Comparison of ENCODE assay signal across 24 cellular contexts in the genomic region with DNA sequence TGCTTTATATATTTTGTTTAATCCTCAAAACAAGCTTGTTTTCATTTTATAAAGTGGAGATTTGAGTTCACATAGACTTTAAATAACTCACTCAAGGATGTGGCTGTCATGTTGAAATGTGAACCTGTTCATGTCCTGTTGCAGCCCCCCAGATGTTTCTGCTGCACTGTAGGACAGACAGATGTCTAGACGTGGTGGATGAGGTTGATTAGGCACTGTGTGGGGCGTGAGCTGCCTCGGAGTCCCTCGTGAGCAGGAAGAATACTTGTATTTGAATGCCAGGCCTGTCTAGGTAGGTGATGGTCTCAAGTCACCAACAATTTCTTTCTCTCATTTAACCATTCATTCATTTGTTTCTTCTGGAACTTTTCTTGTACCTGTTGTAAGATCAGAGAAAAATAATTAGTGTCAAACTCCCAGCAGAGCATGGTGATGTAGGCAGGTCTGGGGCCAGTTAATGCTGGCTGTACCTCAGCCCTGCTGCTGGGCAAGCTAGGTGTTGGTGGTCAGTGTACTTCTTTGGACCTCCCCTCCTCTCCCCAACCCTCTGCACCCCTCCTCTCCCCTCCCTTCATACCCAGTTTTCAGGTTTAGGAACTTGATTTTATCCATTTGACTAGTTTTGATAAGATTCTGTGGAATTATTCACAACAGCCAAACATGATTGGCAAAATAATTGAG. TPM values are rescaled to one million over a fixed set of nuclear protein-coding genes. Genes with fewer than 3 reads are reported as not detected.
A peak's percentile ranks its signal among the peaks of the same experiment; 100 is the strongest.
DNase-seq lines count a peak whose midpoint lies in the region; ATAC-seq, FAIRE-seq and TF ChIP-seq lines count a peak whose summit lies in the region.
"Had no signal": no experiment of that assay in that cellular context is flagged by ENCODE, and none has a peak within 500 bp of the region (broad histone marks: within the 10 kb centered on the region; RNA-seq: fewer than 3 reads in every experiment).

No MANE protein-coding gene starts in this region.

- H3K4me1 ChIP-seq in OCI-LY3 (ENCODE audit: low read length), result peaks cover 61% of the 10 kb centered on the region
- peaks cover 8% of the 10 kb centered on the region for H3K4me1 ChIP-seq in ovary (ENCODE audit: insufficient read depth)

- 60 to 77% (median 73%) methylated on average over 4 of the region's 4 CpGs for WGBS in ovary, 3 donors

- no peak for ATAC-seq in stimulated activated naive B cell treated with anti-CD40 and anti-IgM and Interleukin-4, amounts not matched to agents 10 μg/mL and 1 μg/mL and 100 μg/mL, for 72 hours (replicated peaks)
- ATAC-seq: body of pancreas; effector memory CD8-positive, alpha-beta T cell; HCT116; pancreas; sciatic nerve; T-cell had no signal

- H3K79me2 ChIP-seq in OCI-LY3 (ENCODE audit: low read length), result peaks cover 99% of the 10 kb centered on the region

- H3K4me3 Mint-ChIP-seq in glutamatergic neuron (ENCODE audit: unreplicated experiment), result peak overlapping the region; percentile 61
- no peak overlapping the region for H3K4me3 Mint-ChIP-seq in neural crest cell
- H3K4me3 Mint-ChIP-seq in stimulated activated naive B cell treated with anti-CD40 and anti-IgM and Interleukin-4, amounts not matched to agents 10 μg/mL and 1 μg/mL and 100 μg/mL, for 72 hours, result no peak overlapping the region
- H3K4me3 Mint-ChIP-seq: activated CD4-positive, alpha-beta T cell treated with anti-CD3 and anti-CD28 coated beads, Interleukin-2, amount 10 ng/mL, durations not matched to agents 7 days and 5 days; activated naive CD8-positive, alpha-beta T cell treated with anti-CD3 and anti-CD28 coated beads for 36 hours; CD4-positive, alpha-beta T cell; effector memory CD8-positive, alpha-beta T cell; T-cell had no signal

- H3K36me3 Mint-ChIP-seq in glutamatergic neuron (ENCODE audit: unreplicated experiment) (no peaks in the 10 kb centered on the region), neural crest cell (ENCODE audit: low read depth) (no peaks in the 10 kb centered on the region)
- H3K36me3 Mint-ChIP-seq in stimulated activated naive B cell treated with anti-CD40 and anti-IgM and Interleukin-4, amounts not matched to agents 10 μg/mL and 1 μg/mL and 100 μg/mL, for 72 hours, result peaks cover 0 to 1% of the 10 kb centered on the region in 2 donors
- H3K36me3 Mint-ChIP-seq: T-cell had no signal

- H3K9ac ChIP-seq in OCI-LY3 (ENCODE audit: low read length), result no peak overlapping the region

- H3K27me3 ChIP-seq in OCI-LY3 (ENCODE audit: low read depth, low read length) (no peaks in the 10 kb centered on the region), ovary (no peaks in the 10 kb centered on the region)
- H3K27me3 ChIP-seq: body of pancreas, pancreas had no signal

- no peaks in the 10 kb centered on the region for H3K9me3 ChIP-seq in OCI-LY3 (ENCODE audit: insufficient read depth, low read length)
- no peaks in the 10 kb centered on the region for H3K9me3 ChIP-seq in ovary
- H3K9me3 ChIP-seq: body of pancreas, pancreas, thoracic aorta had no signal

- TF ChIP-seq POLR2A in GM12892 (IDR thresholded peaks at IDR 0.05; ENCODE audit: low read depth, low read length) (no peak), ovary (IDR thresholded peaks at IDR 0.05) (no peak)

- no peak overlapping the region for H3K27ac ChIP-seq in OCI-LY3 (ENCODE audit: low read length)
- H3K27ac ChIP-seq in ovary, result no peak overlapping the region
- H3K27ac ChIP-seq: pancreas, thoracic aorta had no signal

- peaks cover 2% of the 10 kb centered on the region for H3K9me3 Mint-ChIP-seq in glutamatergic neuron (ENCODE audit: unreplicated experiment)
- no peaks in the 10 kb centered on the region for H3K9me3 Mint-ChIP-seq in neural crest cell
- no peaks in the 10 kb centered on the region for H3K9me3 Mint-ChIP-seq in stimulated activated naive B cell treated with anti-CD40 and anti-IgM and Interleukin-4, amounts not matched to agents 10 μg/mL and 1 μg/mL and 100 μg/mL, for 72 hours
- H3K9me3 Mint-ChIP-seq: activated CD4-positive, alpha-beta T cell treated with anti-CD3 and anti-CD28 coated beads, Interleukin-2, amount 10 ng/mL, durations not matched to agents 7 days and 5 days; effector memory CD8-positive, alpha-beta T cell; T-cell had no signal

- peak; percentile 69 for FAIRE-seq in GM12892 (lab: Jason Lieb, UNC)
- FAIRE-seq: colon, pancreas had no signal

- intact Hi-C loops in ovary (cut with DNase I), result loop anchor here in 1 of 4 donors (2.0 kb wide), 1 partner anchor 42 kb away; no protein-coding TSS in a partner anchor

- H3K4me1 Mint-ChIP-seq in glutamatergic neuron (ENCODE audit: low read depth, unreplicated experiment), result peaks cover 50% of the 10 kb centered on the region
- peaks cover 53% of the 10 kb centered on the region for H3K4me1 Mint-ChIP-seq in neural crest cell
- peaks cover 3 to 5% of the 10 kb centered on the region in 2 donors for H3K4me1 Mint-ChIP-seq in stimulated activated naive B cell treated with anti-CD40 and anti-IgM and Interleukin-4, amounts not matched to agents 10 μg/mL and 1 μg/mL and 100 μg/mL, for 72 hours

- TF ChIP-seq CTCF in OCI-LY3 (IDR thresholded peaks at IDR 0.05; ENCODE audit: low read depth, low read length) (no peak), glutamatergic neuron (IDR thresholded peaks at IDR 0.05; ENCODE audit: partially characterized antibody, unreplicated experiment) (no peak), neural crest cell (conservative IDR thresholded peaks at IDR 0.05) (no peak), ovary (IDR thresholded peaks at IDR 0.05) (no peak)

- no peak overlapping the region for H2AFZ ChIP-seq in OCI-LY3 (ENCODE audit: low read depth, low read length)

- peak overlapping the region; percentile 45 for H3K4me2 ChIP-seq in OCI-LY3 (ENCODE audit: low read length)

- H3K27me3 Mint-ChIP-seq in glutamatergic neuron (ENCODE audit: unreplicated experiment) (peaks cover 6% of the 10 kb centered on the region), neural crest cell (ENCODE audit: low read depth) (no peaks in the 10 kb centered on the region)
- H3K27me3 Mint-ChIP-seq in stimulated activated naive B cell treated with anti-CD40 and anti-IgM and Interleukin-4, amounts not matched to agents 10 μg/mL and 1 μg/mL and 100 μg/mL, for 72 hours, result peaks cover 15 to 16% of the 10 kb centered on the region in 2 donors

- H3K4me3 ChIP-seq in OCI-LY3 (ENCODE audit: low read length), result no peak overlapping the region
- H3K4me3 ChIP-seq in ovary, result no peak overlapping the region
- H3K4me3 ChIP-seq: body of pancreas, lung, pancreas, thoracic aorta had no signal

- no peak for TF ChIP-seq EP300 in ovary (IDR thresholded peaks at IDR 0.05)

- H3K36me3 ChIP-seq in OCI-LY3 (replicated peaks; ENCODE audit: low read depth, low read length) (no peaks in the 10 kb centered on the region), ovary (no peaks in the 10 kb centered on the region)
- H3K36me3 ChIP-seq: pancreas, thoracic aorta had no signal

- peaks cover 89% of the 10 kb centered on the region for H4K20me1 ChIP-seq in OCI-LY3 (ENCODE audit: insufficient read depth, low read length)

- no peak for DNase-seq in GM12892 (ENCODE audit: insufficient read length)
- no peak for DNase-seq in glutamatergic neuron
- DNase-seq in neural crest cell (ENCODE audit: low read depth, low spot score), result no peak
- DNase-seq in amygdala (lab: John Stamatoyannopoulos, UW), result no peak
- no peak for DNase-seq in NCI-H526 treated with DMSO at 0.1 percent for 48 hours (lab: John Stamatoyannopoulos, UW)
- DNase-seq in stimulated activated naive B cell treated with anti-CD40 and anti-IgM and Interleukin-4, amounts not matched to agents 10 μg/mL and 1 μg/mL and 100 μg/mL, for 72 hours, result no peak
- no peak for DNase-seq in ovary
- DNase-seq: activated CD4-positive, alpha-beta T cell treated with anti-CD3 and anti-CD28 coated beads, Interleukin-2, amount 10 ng/mL, durations not matched to agents 7 days and 5 days; activated naive CD8-positive, alpha-beta T cell treated with anti-CD3 and anti-CD28 coated beads for 36 hours; body of pancreas; CD4-positive, alpha-beta T cell; effector memory CD8-positive, alpha-beta T cell; NCI-H1436; NCI-H774; OCI-M1; pancreas; SIG-M5; T-cell had no signal

- H3K27ac Mint-ChIP-seq in glutamatergic neuron (ENCODE audit: unreplicated experiment) (no peak overlapping the region), neural crest cell (ENCODE audit: unreplicated experiment) (peak overlapping the region; percentile 53)
- H3K27ac Mint-ChIP-seq in stimulated activated naive B cell treated with anti-CD40 and anti-IgM and Interleukin-4, amounts not matched to agents 10 μg/mL and 1 μg/mL and 100 μg/mL, for 72 hours, result no peak overlapping the region
- H3K27ac Mint-ChIP-seq: activated CD4-positive, alpha-beta T cell treated with anti-CD3 and anti-CD28 coated beads, Interleukin-2, amount 10 ng/mL, durations not matched to agents 7 days and 5 days; activated naive CD8-positive, alpha-beta T cell treated with anti-CD3 and anti-CD28 coated beads for 36 hours; CD4-positive, alpha-beta T cell; effector memory CD8-positive, alpha-beta T cell; T-cell had no signal

RNA-seq across cellular contexts. Expression of a gene that starts 34.0 kb away (rescaled TPM):
- 21.7 TPM for polyA plus RNA-seq in GM12892 (2012; ENCODE audit: missing spikeins)
- total RNA-seq in glutamatergic neuron (ENCODE audit: unreplicated experiment), result 552 TPM
- total RNA-seq in neural crest cell, result 142 and 143 TPM in 2 replicates
- total RNA-seq in ovary, result 100 to 1,000 TPM in 4 of 7 donors, 10 to 100 TPM in 3; 68.7 to 266 (median 107) TPM
- polyA plus RNA-seq in ovary, result 10 to 100 TPM; 24.4 to 50.6 TPM
